ENCODE assay signal across 1 cellular context in the genomic region with DNA sequence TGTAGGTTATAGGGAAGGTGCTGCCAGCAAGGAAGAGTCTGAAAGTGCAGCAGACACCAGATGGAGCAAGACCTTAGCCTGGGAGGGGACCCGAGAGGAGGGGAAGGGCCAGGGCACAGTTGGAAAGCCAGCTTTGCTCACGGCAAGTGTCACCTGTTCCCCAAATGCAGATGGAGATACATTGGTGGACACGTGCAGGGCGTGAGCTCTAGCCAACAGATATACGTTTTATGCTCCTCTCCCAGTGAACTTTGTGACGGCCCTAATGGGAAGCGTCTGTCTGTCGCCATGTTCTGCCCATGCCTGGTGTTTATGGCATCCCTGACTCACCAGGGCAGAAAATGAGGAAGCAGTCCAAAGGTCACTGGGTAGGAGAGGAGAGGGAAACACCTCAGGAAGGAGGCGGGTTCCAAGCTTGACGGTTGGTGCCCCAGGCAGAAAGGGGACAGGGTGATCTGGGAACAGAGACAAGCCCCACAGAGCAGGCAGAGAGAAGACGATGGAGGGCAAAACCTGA.
TF ChIP-seq lines count a peak whose summit lies in the region.

No MANE protein-coding gene starts in this region.

TF ChIP-seq in HCT116, 20 proteins besides CTCF, POLR2A, EP300 and RAD21 (continued from another document):
- TF ChIP-seq, protein P1, sequence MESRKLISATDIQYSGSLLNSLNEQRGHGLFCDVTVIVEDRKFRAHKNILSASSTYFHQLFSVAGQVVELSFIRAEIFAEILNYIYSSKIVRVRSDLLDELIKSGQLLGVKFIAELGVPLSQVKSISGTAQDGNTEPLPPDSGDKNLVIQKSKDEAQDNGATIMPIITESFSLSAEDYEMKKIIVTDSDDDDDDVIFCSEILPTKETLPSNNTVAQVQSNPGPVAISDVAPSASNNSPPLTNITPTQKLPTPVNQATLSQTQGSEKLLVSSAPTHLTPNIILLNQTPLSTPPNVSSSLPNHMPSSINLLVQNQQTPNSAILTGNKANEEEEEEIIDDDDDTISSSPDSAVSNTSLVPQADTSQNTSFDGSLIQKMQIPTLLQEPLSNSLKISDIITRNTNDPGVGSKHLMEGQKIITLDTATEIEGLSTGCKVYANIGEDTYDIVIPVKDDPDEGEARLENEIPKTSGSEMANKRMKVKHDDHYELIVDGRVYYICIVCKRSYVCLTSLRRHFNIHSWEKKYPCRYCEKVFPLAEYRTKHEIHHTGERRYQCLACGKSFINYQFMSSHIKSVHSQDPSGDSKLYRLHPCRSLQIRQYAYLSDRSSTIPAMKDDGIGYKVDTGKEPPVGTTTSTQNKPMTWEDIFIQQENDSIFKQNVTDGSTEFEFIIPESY (IDR thresholded peaks at IDR 0.05; ENCODE audit: extremely low read depth, insufficient replicate concordance, low read length), result no peak
- no peak for TF ChIP-seq ZFX (IDR thresholded peaks at IDR 0.05)
TF ChIP-seq in HCT116: peak in this region for 7.
